30 cellular contexts compared by ENCODE assay signal in the genomic region with DNA sequence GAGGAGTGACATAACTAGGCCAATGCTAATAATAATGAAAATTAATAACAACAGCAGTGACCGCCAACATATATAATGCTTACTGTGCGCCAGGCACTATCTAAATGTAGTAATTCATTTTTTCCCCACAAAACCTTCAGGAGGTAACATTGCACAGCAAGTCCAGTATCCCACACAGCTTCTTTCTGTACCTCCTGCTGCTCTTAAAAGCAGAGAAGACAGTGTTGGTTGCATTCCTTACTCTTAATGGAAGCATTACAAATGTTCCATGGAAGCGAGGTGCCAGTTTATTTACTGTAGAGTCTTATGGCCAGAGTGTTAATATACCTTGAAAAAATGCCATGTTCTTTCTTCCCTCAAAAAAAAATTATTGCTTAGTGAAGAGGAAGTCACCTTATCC.
"Had no signal": no experiment of that assay in that cellular context is flagged by ENCODE, and none has a peak within 500 bp of the region (broad histone marks: within the 10 kb centered on the region; RNA-seq: fewer than 3 reads in every experiment).

No MANE protein-coding gene starts in this region.

- H3K9me3 Mint-ChIP-seq: activated CD4-positive, alpha-beta memory T cell treated with anti-CD3 and anti-CD28 coated beads for 36 hours; activated CD4-positive, alpha-beta T cell treated with anti-CD3 and anti-CD28 coated beads, Interleukin-2, amount 10 ng/mL, durations not matched to agents 24 days and 14 days; activated naive CD4-positive, alpha-beta T cell treated with anti-CD3 and anti-CD28 coated beads for 36 hours; activated naive CD4-positive, alpha-beta T cell treated with anti-CD3 and anti-CD28 coated beads, Interleukin-2, amount 50 U/mL, for 24 hours; activated naive CD8-positive, alpha-beta T cell treated with anti-CD3 and anti-CD28 coated beads, Interleukin-2, amount 10 ng/mL, durations not matched to agents 7 days and 5 days; activated T-helper 1 cell treated with anti-CD3 and anti-CD28 coated beads, Interleukin-12 subunit alpha, Interleukin-12 subunit beta, Interleukin-2, Interleukin-4 antibody, amounts not matched to agents 30 ng/mL and 10 ng/mL and 1 ng/mL, durations not matched to agents 14 hours and 24 hours and 36 hours; activated T-helper 2 cell treated with anti-CD3 and anti-CD28 coated beads, Interferon-gamma antibody, Interleukin-2, Interleukin-4, amounts not matched to agents 10 μg/mL and 5 μg/mL and 100 μg/mL, durations not matched to agents 14 hours and 24 hours and 36 hours; central memory CD8-positive, alpha-beta T cell; effector memory CD8-positive, alpha-beta T cell had no signal

- H3K27ac Mint-ChIP-seq: activated CD4-positive, alpha-beta memory T cell treated with anti-CD3 and anti-CD28 coated beads for 36 hours; activated CD4-positive, alpha-beta T cell treated with anti-CD3 and anti-CD28 coated beads for 36 hours; activated CD4-positive, alpha-beta T cell treated with anti-CD3 and anti-CD28 coated beads, Interleukin-2, amount 10 ng/mL, durations not matched to agents 24 days and 14 days; activated CD8-positive, alpha-beta memory T cell treated with anti-CD3 and anti-CD28 coated beads, Interleukin-2, amount 10 ng/mL, durations not matched to agents 7 days and 5 days; activated CD8-positive, alpha-beta T cell treated with anti-CD3 and anti-CD28 coated beads, Interleukin-2, amount 10 ng/mL, durations not matched to agents 7 days and 5 days; activated naive CD4-positive, alpha-beta T cell treated with anti-CD3 and anti-CD28 coated beads for 36 hours; activated naive CD4-positive, alpha-beta T cell treated with anti-CD3 and anti-CD28 coated beads, Interleukin-2, amount 50 U/mL, for 24 hours; activated naive CD8-positive, alpha-beta T cell treated with anti-CD3 and anti-CD28 coated beads, Interleukin-2, amount 10 ng/mL, durations not matched to agents 7 days and 5 days; activated T-helper 1 cell treated with anti-CD3 and anti-CD28 coated beads, Interleukin-12 subunit alpha, Interleukin-12 subunit beta, Interleukin-2, Interleukin-4 antibody, amounts not matched to agents 30 ng/mL and 10 ng/mL and 1 ng/mL, durations not matched to agents 14 hours and 24 hours and 36 hours; activated T-helper 2 cell treated with anti-CD3 and anti-CD28 coated beads, Interferon-gamma antibody, Interleukin-2, Interleukin-4, amounts not matched to agents 10 μg/mL and 5 μg/mL and 100 μg/mL, durations not matched to agents 14 hours and 24 hours and 36 hours; effector memory CD8-positive, alpha-beta T cell had no signal

- H3K27me3 Mint-ChIP-seq: activated CD4-positive, alpha-beta memory T cell treated with anti-CD3 and anti-CD28 coated beads for 36 hours; activated CD4-positive, alpha-beta T cell treated with anti-CD3 and anti-CD28 coated beads for 36 hours; activated CD4-positive, alpha-beta T cell treated with anti-CD3 and anti-CD28 coated beads, Interleukin-2, amount 10 ng/mL, durations not matched to agents 24 days and 14 days; activated CD8-positive, alpha-beta memory T cell treated with anti-CD3 and anti-CD28 coated beads, Interleukin-2, amount 10 ng/mL, durations not matched to agents 7 days and 5 days; activated naive CD4-positive, alpha-beta T cell treated with anti-CD3 and anti-CD28 coated beads, Interleukin-2, amount 50 U/mL, for 24 hours; activated naive CD8-positive, alpha-beta T cell treated with anti-CD3 and anti-CD28 coated beads, Interleukin-2, amount 10 ng/mL, durations not matched to agents 7 days and 5 days had no signal

- H3K4me3 Mint-ChIP-seq: activated CD4-positive, alpha-beta memory T cell treated with anti-CD3 and anti-CD28 coated beads for 36 hours; activated CD4-positive, alpha-beta T cell treated with anti-CD3 and anti-CD28 coated beads for 36 hours; activated CD4-positive, alpha-beta T cell treated with anti-CD3 and anti-CD28 coated beads, Interleukin-2, amount 10 ng/mL, durations not matched to agents 24 days and 14 days; activated CD8-positive, alpha-beta memory T cell treated with anti-CD3 and anti-CD28 coated beads, Interleukin-2, amount 10 ng/mL, durations not matched to agents 7 days and 5 days; activated CD8-positive, alpha-beta T cell treated with anti-CD3 and anti-CD28 coated beads, Interleukin-2, amount 10 ng/mL, durations not matched to agents 7 days and 5 days; activated naive CD4-positive, alpha-beta T cell treated with anti-CD3 and anti-CD28 coated beads for 36 hours; activated naive CD4-positive, alpha-beta T cell treated with anti-CD3 and anti-CD28 coated beads, Interleukin-2, amount 50 U/mL, for 24 hours; activated naive CD8-positive, alpha-beta T cell treated with anti-CD3 and anti-CD28 coated beads, Interleukin-2, amount 10 ng/mL, durations not matched to agents 7 days and 5 days; activated T-helper 1 cell treated with anti-CD3 and anti-CD28 coated beads, Interleukin-12 subunit alpha, Interleukin-12 subunit beta, Interleukin-2, Interleukin-4 antibody, amounts not matched to agents 30 ng/mL and 10 ng/mL and 1 ng/mL, durations not matched to agents 14 hours and 24 hours and 36 hours; central memory CD8-positive, alpha-beta T cell; effector memory CD8-positive, alpha-beta T cell had no signal

- ATAC-seq: activated CD4-positive, alpha-beta T cell treated with anti-CD3 and anti-CD28 coated beads for 36 hours; activated CD8-positive, alpha-beta memory T cell treated with anti-CD3 and anti-CD28 coated beads, Interleukin-2, amount 10 ng/mL, durations not matched to agents 7 days and 5 days; activated CD8-positive, alpha-beta T cell treated with anti-CD3 and anti-CD28 coated beads, Interleukin-2, amount 10 ng/mL, durations not matched to agents 7 days and 5 days; effector memory CD8-positive, alpha-beta T cell; foreskin keratinocyte; gastrocnemius medialis; heart left ventricle had no signal

- DNase-seq: activated CD4-positive, alpha-beta memory T cell treated with anti-CD3 and anti-CD28 coated beads for 36 hours; activated CD4-positive, alpha-beta T cell treated with anti-CD3 and anti-CD28 coated beads for 36 hours; activated CD4-positive, alpha-beta T cell treated with anti-CD3 and anti-CD28 coated beads, Interleukin-2, amount 10 ng/mL, durations not matched to agents 24 days and 14 days; activated CD4-positive, CD25-positive, alpha-beta regulatory T cell; activated CD4-positive, CD25-positive, alpha-beta regulatory T cell treated with anti-CD3 and anti-CD28 coated beads, Interleukin-2, amount 50 U/mL, for 72 hours; activated CD8-positive, alpha-beta memory T cell treated with anti-CD3 and anti-CD28 coated beads, Interleukin-2, amount 10 ng/mL, durations not matched to agents 7 days and 5 days; activated CD8-positive, alpha-beta memory T cell treated with anti-CD3 and anti-CD28 coated beads, Interleukin-2, amount 50 U/mL, for 4 hours; activated CD8-positive, alpha-beta T cell treated with anti-CD3 and anti-CD28 coated beads, Interleukin-2, amount 10 ng/mL, durations not matched to agents 7 days and 5 days; activated effector memory CD4-positive, alpha-beta T cell treated with anti-CD3 and anti-CD28 coated beads, Interleukin-2, amount 50 U/mL, for 16 hours; activated naive CD4-positive, alpha-beta T cell treated with anti-CD3 and anti-CD28 coated beads for 36 hours; activated naive CD8-positive, alpha-beta T cell treated with anti-CD3 and anti-CD28 coated beads, Interleukin-2, amount 10 ng/mL, durations not matched to agents 7 days and 5 days; activated T-cell treated with anti-CD3 and anti-CD28 coated beads, Interleukin-2, amount 50 U/mL, for 1 hour; activated T-cell treated with anti-CD3 and anti-CD28 coated beads, Interleukin-2, amount 50 U/mL, for 48 hours; amniotic stem cell; anterior cingulate cortex; brain microvascular endothelial cell; cortex of kidney; dermis blood vessel endothelial cell; effector CD4-positive, alpha-beta T cell; effector memory CD8-positive, alpha-beta T cell; erythroblast; foreskin keratinocyte; gastrocnemius medialis; glutamatergic neuron; heart left ventricle; T-helper 2 cell had no signal
